In the genomic region with DNA sequence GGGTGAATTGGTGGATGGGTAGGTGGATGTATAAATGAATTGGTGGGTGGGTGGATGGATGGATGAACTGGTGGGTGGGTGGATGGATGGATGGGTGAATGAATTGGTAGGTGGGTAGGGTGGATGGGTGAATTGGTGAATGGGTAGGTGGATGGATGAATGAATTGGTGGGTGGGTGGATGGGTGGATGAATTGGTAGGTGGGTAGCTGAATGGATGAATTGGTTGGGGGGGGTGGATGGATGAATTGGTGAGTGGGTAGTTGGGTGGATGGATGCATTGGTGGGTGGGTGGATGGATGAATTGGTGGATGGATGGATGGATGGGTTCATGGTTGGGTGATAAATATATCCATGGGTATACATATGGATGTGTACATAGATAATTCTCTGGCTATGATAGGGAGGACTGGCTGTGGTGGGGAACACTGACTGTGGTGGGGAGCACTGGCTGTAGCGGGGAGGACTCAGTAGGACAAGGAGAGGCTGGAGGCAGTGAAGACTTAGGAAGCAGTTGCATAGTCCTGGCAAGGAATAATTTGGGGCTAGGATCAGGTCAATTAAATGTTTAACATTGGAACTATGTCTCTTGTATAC, we compare ENCODE assay signal across 23 cellular contexts. TPM values are rescaled to one million over a fixed set of nuclear protein-coding genes. Genes with fewer than 3 reads are reported as not detected.
DNase-seq lines count a peak whose midpoint lies in the region; ATAC-seq, FAIRE-seq and TF ChIP-seq lines count a peak whose summit lies in the region.
"Had no signal": no experiment of that assay in that cellular context is flagged by ENCODE, and none has a peak within 500 bp of the region (broad histone marks: within the 10 kb centered on the region; RNA-seq: fewer than 3 reads in every experiment).

No MANE protein-coding gene starts in this region.

- H3K4me2 ChIP-seq in IMR-90 (ENCODE audit: low read depth, low read length), result peak overlapping the region; percentile 64
- H3K4me2 ChIP-seq in K562 (ENCODE audit: insufficient read depth, low read length), result no peak overlapping the region
- H3K4me2 ChIP-seq in osteoblast (ENCODE audit: insufficient read depth, low read length), result peak overlapping the region; percentile 8
- H3K4me2 ChIP-seq in mesendoderm (ENCODE audit: low read length), result no peak overlapping the region

- no peak overlapping the region for H3K9ac ChIP-seq in IMR-90 (ENCODE audit: low read depth, low read length)
- H3K9ac ChIP-seq in K562 (ENCODE audit: insufficient read depth in 1 of 2, low read depth in 2 of 2, low read length in 2 of 2), result no peak overlapping the region
- H3K9ac ChIP-seq in mesendoderm (ENCODE audit: low read length), result no peak overlapping the region

- in situ Hi-C loops in IMR-90 (cut with MboI; ENCODE audit: low sequenced_read_pairs) (loop anchor here (25.0 kb wide), 1 partner anchor 117 kb away; a partner anchor contains a TSS), K562 (cut with MboI) (no loop called here)

- H4K20me1 ChIP-seq in IMR-90 (ENCODE audit: insufficient read depth, low read length) (no peaks in the 10 kb centered on the region), K562 (replicated peaks; ENCODE audit: control insufficient read depth, insufficient read depth, low read length) (no peaks in the 10 kb centered on the region; the same call in 1 of the 2 replicates), osteoblast (ENCODE audit: insufficient read depth, low read length) (peaks cover 4% of the 10 kb centered on the region)

- no peak overlapping the region for H2AFZ ChIP-seq in IMR-90 (replicated peaks; ENCODE audit: low read length, poor library complexity)
- no peak overlapping the region for H2AFZ ChIP-seq in K562 (ENCODE audit: low read depth, low read length)
- H2AFZ ChIP-seq in osteoblast (ENCODE audit: low read length), result no peak overlapping the region

- CTCF ChIA-PET in AG04450 (lab: Charles Lee) (interaction anchor here (0.6 kb wide), 1 partner anchor 182 kb away, joined by 3 read pairs; no protein-coding TSS in a partner anchor), IMR-90 (lab: Yijun Ruan, JAX) (interaction anchor here (0.6 kb wide), 1 partner anchor 40 kb away, joined by 8 read pairs; no protein-coding TSS in a partner anchor), K562 (lab: Yijun Ruan, JAX; ENCODE audit: low intra/inter-chr PET ratio) (no interaction called here)

- dilution Hi-C loops in IMR-90 (cut with HindIII; ENCODE audit: low sequenced_read_pairs, unreplicated experiment), result no loop called here

- H3K27ac ChIP-seq in AG04450 (ENCODE audit: low read depth, low read length) (peak overlapping the region; percentile 73), IMR-90 (ENCODE audit: insufficient read depth, low read length) (peak overlapping the region; percentile 98), K562 (ENCODE audit: extremely low read depth, low read depth, low read length) (no peak overlapping the region), osteoblast (ENCODE audit: low read depth, low read length) (peak overlapping the region; percentile 7), heart right ventricle (no peak overlapping the region), mesendoderm (ENCODE audit: low read depth, low read length) (no peak overlapping the region)
- H3K27ac ChIP-seq: upper lobe of left lung had no signal

- POLR2A ChIA-PET in AG04450 (lab: Yijun Ruan, JAX), result interaction anchor here (0.5 to 1.5 kb wide), 9 partner anchors 9 to 116 kb away, joined by 3 to 8 read pairs (median 3); a partner anchor contains a TSS
- POLR2A ChIA-PET in IMR-90 (lab: Charles Lee; ENCODE audit: unreplicated experiment), result no interaction called here
- POLR2A ChIA-PET in K562 (lab: Yijun Ruan, JAX), result interaction anchor here (0.5 to 1.8 kb wide), 2 partner anchors 8 to 18 kb away, joined by 3 to 5 read pairs; no protein-coding TSS in a partner anchor

- H4K5ac ChIP-seq in IMR-90 (ENCODE audit: low read depth, low read length) (peak overlapping the region; percentile 99), mesendoderm (ENCODE audit: low read length) (no peak overlapping the region)

- peak overlapping the region; percentile 81; the same call in 1 of the 3 replicates for H2BK15ac ChIP-seq in IMR-90 (ENCODE audit: low read depth, low read length)
- no peak overlapping the region for H2BK15ac ChIP-seq in mesendoderm (replicated peaks; ENCODE audit: low read depth)

- peak overlapping the region; percentile 89 for H2BK20ac ChIP-seq in IMR-90 (ENCODE audit: low read depth, low read length)

- H4K91ac ChIP-seq in IMR-90 (ENCODE audit: insufficient read depth, low read depth, low read length), result peak overlapping the region; percentile 87

- H4K8ac ChIP-seq in IMR-90 (ENCODE audit: low read depth in 2 of 2, low read length in 2 of 2) (peak overlapping the region; percentile 37 to 87; a peak in 3 of 4 replicates), mesendoderm (ENCODE audit: low read depth, low read length) (no peak overlapping the region)

- H3K4ac ChIP-seq in IMR-90 (ENCODE audit: low read depth, low read length), result peak overlapping the region; percentile 93
- H3K4ac ChIP-seq in mesendoderm (ENCODE audit: low read depth, low read length), result no peak overlapping the region

- ATAC-seq in IMR-90 (ENCODE audit: low read depth), result peak; percentile 80; the same call in 1 of the 2 replicates
- ATAC-seq in K562, result no peak
- no peak for ATAC-seq in heart right ventricle
- no peak for ATAC-seq in GM18520 (IDR thresholded peaks at IDR 0.05; ENCODE audit: unreplicated experiment)
- ATAC-seq: activated CD4-positive, alpha-beta T cell treated with anti-CD3 and anti-CD28 coated beads for 36 hours; effector memory CD8-positive, alpha-beta T cell; stimulated activated naive CD8-positive, alpha-beta T cell treated with anti-CD3 and anti-CD28 coated beads, Interleukin-15, amount 100 ng/mL, for 72 hours had no signal

- H3K4me1 ChIP-seq in IMR-90 (ENCODE audit: control insufficient read depth, insufficient read depth, low read length) (peaks cover 31% of the 10 kb centered on the region), K562 (replicated peaks in 1 of 2; ENCODE audit: control insufficient read depth in 2 of 2, insufficient read depth in 2 of 2, low read length in 2 of 2) (peaks cover 11 to 22% of the 10 kb centered on the region in 2 experiments), osteoblast (ENCODE audit: insufficient read depth, low read length) (peaks cover 28% of the 10 kb centered on the region), heart right ventricle (peaks cover 2 to 35% (median 18%) of the 10 kb centered on the region in 9 donors), mesendoderm (ENCODE audit: control insufficient read depth, low read depth, low read length) (peaks cover 3% of the 10 kb centered on the region)

- no peak for TF ChIP-seq CTCF in AG04450 (IDR thresholded peaks at IDR 0.05; ENCODE audit: low read depth, low read length)
- no peak for TF ChIP-seq CTCF in IMR-90 (conservative IDR thresholded peaks at IDR 0.05; ENCODE audit: low read depth, low read length)
- no peak for TF ChIP-seq CTCF in K562 (IDR thresholded peaks at IDR 0.05 in 2 of 3, conservative IDR thresholded peaks at IDR 0.05 in 1 of 3; ENCODE audit: insufficient read depth in 2 of 3, low read depth in 1 of 3, low read length in 3 of 3)
- TF ChIP-seq CTCF in osteoblast (IDR thresholded peaks at IDR 0.05; ENCODE audit: extremely low read depth, low read depth, low read length), result no peak
- no peak for TF ChIP-seq CTCF in heart right ventricle (IDR thresholded peaks at IDR 0.05)

- H3K23ac ChIP-seq in IMR-90 (ENCODE audit: low read depth, low read length) (peak overlapping the region; percentile 61), mesendoderm (ENCODE audit: low read length) (no peak overlapping the region)

- H3K14ac ChIP-seq in IMR-90 (replicated peaks; ENCODE audit: low read depth, low read length), result peak overlapping the region; percentile 39

- H3K56ac ChIP-seq in IMR-90 (ENCODE audit: extremely low read depth, insufficient read depth, low read length) (peak overlapping the region; percentile 33; the same call in 1 of the 2 replicates), mesendoderm (ENCODE audit: low read length) (no peak overlapping the region)

- H3K18ac ChIP-seq in IMR-90 (ENCODE audit: low read depth, low read length) (peak overlapping the region; percentile 98), mesendoderm (ENCODE audit: low read length) (no peak overlapping the region)

- peaks cover 19% of the 10 kb centered on the region for H3K9me1 ChIP-seq in IMR-90 (ENCODE audit: insufficient read depth, low read length)
- no peaks in the 10 kb centered on the region for H3K9me1 ChIP-seq in K562 (ENCODE audit: control insufficient read depth, insufficient read depth, low read length)

- H3K36me3 ChIP-seq in IMR-90 (ENCODE audit: control insufficient read depth, insufficient read depth, low read length) (peaks cover 15% of the 10 kb centered on the region), K562 (ENCODE audit: control insufficient read depth, insufficient read depth, low read length) (peaks cover 7% of the 10 kb centered on the region; the same call in 1 of the 3 replicates), osteoblast (ENCODE audit: insufficient read depth, low read length) (peaks cover 4% of the 10 kb centered on the region), heart right ventricle (peaks cover 0 to 7% (median 0%) of the 10 kb centered on the region in 9 donors), mesendoderm (ENCODE audit: control insufficient read depth, insufficient read depth, low read length) (no peaks in the 10 kb centered on the region)
- H3K36me3 ChIP-seq: upper lobe of left lung had no signal

- H2BK120ac ChIP-seq in IMR-90 (ENCODE audit: low read depth, low read length), result peak overlapping the region; percentile 89
- no peak overlapping the region for H2BK120ac ChIP-seq in mesendoderm (ENCODE audit: low read depth, low read length)

- no peak for TF ChIP-seq RAD21 in IMR-90 (IDR thresholded peaks at IDR 0.05; ENCODE audit: low read length)
- TF ChIP-seq RAD21 in K562 (CRISPR knock-in tag; conservative IDR thresholded peaks at IDR 0.05 in 1 of 2, IDR thresholded peaks at IDR 0.05 in 1 of 2), result no peak

- no peak overlapping the region for H3K4me3 ChIP-seq in AG04450 (ENCODE audit: low read depth, low read length)
- no peak overlapping the region for H3K4me3 ChIP-seq in IMR-90 (ENCODE audit: insufficient read depth, low read depth, low read length)
- no peak overlapping the region for H3K4me3 ChIP-seq in K562
- H3K4me3 ChIP-seq in osteoblast (ENCODE audit: insufficient read depth, low read length), result no peak overlapping the region
- H3K4me3 ChIP-seq in heart right ventricle, result no peak overlapping the region
- no peak overlapping the region for H3K4me3 ChIP-seq in mesendoderm (ENCODE audit: low read length)
- H3K4me3 ChIP-seq: body of pancreas, lung, upper lobe of left lung had no signal

- H2AK9ac ChIP-seq in IMR-90 (replicated peaks; ENCODE audit: low read depth, low read length, poor library complexity), result peak overlapping the region; percentile 8

- peak overlapping the region; percentile 45; the same call in 1 of the 2 replicates for H2AK5ac ChIP-seq in IMR-90 (ENCODE audit: low read depth, low read length)
- no peak overlapping the region for H2AK5ac ChIP-seq in mesendoderm (ENCODE audit: low read length)

- no peak for TF ChIP-seq EP300 in K562 (IDR thresholded peaks at IDR 0.05; ENCODE audit: low read length)

- peaks cover 31 to 81% of the 10 kb centered on the region in 2 experiments for H3K79me1 ChIP-seq in IMR-90 (ENCODE audit: low read depth in 1 of 2, low read length in 2 of 2)
- peaks cover 7% of the 10 kb centered on the region for H3K79me1 ChIP-seq in mesendoderm (ENCODE audit: low read length)

- no peak for TF ChIP-seq POLR2A in IMR-90 (IDR thresholded peaks at IDR 0.05; ENCODE audit: low read depth, low read length)
- TF ChIP-seq POLR2A in K562 (conservative IDR thresholded peaks at IDR 0.05), result no peak

- WGBS in IMR-90 (ENCODE audit: extremely low coverage in 2 of 2, insufficient read length in 1 of 2), 2 experiments, result 0% methylated on average over 1 of the region's 1 CpG; no CpG with 5 or more reads in 1 of the 2 experiments
- 0% methylated on average over 1 of the region's 1 CpG for WGBS in K562 (ENCODE audit: insufficient coverage, low coverage, missing lambda C conversion rate)
- WGBS in heart right ventricle, 2 donors, result 0 to 95% methylated on average over 1 of the region's 1 CpG
- no CpG with 5 or more reads among the region's 1 CpG for WGBS in mesendoderm (ENCODE audit: extremely low coverage, insufficient coverage, low lambda C conversion rate)

- intact Hi-C loops in IMR-90 (cut with micrococcal nuclease), result no loop called here
- intact Hi-C loops in K562 (cut with micrococcal nuclease), result no loop called here
- intact Hi-C loops in heart right ventricle (cut with DNase I), result loop anchor here in 1 of 10 donors (5.0 kb wide), 1 partner anchor 52 kb away; no protein-coding TSS in a partner anchor

- no TSS peak for BruUV-seq in IMR-90 (replicated peaks; lab: Mats Ljungman, UMichigan)
- no TSS peak for BruUV-seq in K562 (replicated peaks; lab: Mats Ljungman, UMichigan)

- DNase-seq in AG04450 (ENCODE audit: low read depth, low spot score) (no peak), IMR-90 (no peak), K562 (ENCODE audit: extremely low read depth in 1 of 4, low spot score in 3 of 4) (no peak), osteoblast (ENCODE audit: insufficient read length, low spot score, missing footprints) (no peak), heart right ventricle (no peak), mesendoderm (no peak)
- DNase-seq in activated T-cell treated with anti-CD3 and anti-CD28 coated beads, Interleukin-2, amount 50 U/mL, for 48 hours, result no peak
- DNase-seq: activated CD4-positive, alpha-beta T cell treated with anti-CD3 and anti-CD28 coated beads for 36 hours; activated naive CD8-positive, alpha-beta T cell treated with anti-CD3 and anti-CD28 coated beads, Interleukin-2, amount 10 ng/mL, durations not matched to agents 7 days and 5 days; body of pancreas; CD4-positive, alpha-beta T cell; effector memory CD8-positive, alpha-beta T cell; KBM-7; NCI-H2171; NCI-H524 treated with DMSO at 0.1 percent for 48 hours; nucleus accumbens; stimulated activated naive CD8-positive, alpha-beta T cell treated with anti-CD3 and anti-CD28 coated beads, Interleukin-15, amount 100 ng/mL, for 72 hours; upper lobe of left lung had no signal

- H3K27me3 ChIP-seq in AG04450 (ENCODE audit: control insufficient read depth, insufficient read depth, low read length), result no peaks in the 10 kb centered on the region
- no peaks in the 10 kb centered on the region for H3K27me3 ChIP-seq in IMR-90 (ENCODE audit: control insufficient read depth, insufficient read depth, low read length)
- no peaks in the 10 kb centered on the region for H3K27me3 ChIP-seq in K562 (ENCODE audit: control insufficient read depth in 2 of 2, insufficient read depth in 2 of 2, low read length in 2 of 2)
- no peaks in the 10 kb centered on the region for H3K27me3 ChIP-seq in osteoblast (ENCODE audit: insufficient read depth, low read length)
- no peaks in the 10 kb centered on the region for H3K27me3 ChIP-seq in heart right ventricle
- no peaks in the 10 kb centered on the region for H3K27me3 ChIP-seq in mesendoderm (ENCODE audit: insufficient read depth, low read length, poor library complexity)
- H3K27me3 ChIP-seq: body of pancreas, upper lobe of left lung had no signal

- H3K79me2 ChIP-seq in K562 (ENCODE audit: control insufficient read depth, insufficient read depth, low read length) (peaks cover 48% of the 10 kb centered on the region), osteoblast (ENCODE audit: insufficient read depth, low read length) (peaks cover 64% of the 10 kb centered on the region), mesendoderm (ENCODE audit: control insufficient read depth, insufficient read depth, low read length) (peaks cover 6% of the 10 kb centered on the region)

- H3K9me3 ChIP-seq in AG04450 (ENCODE audit: control insufficient read depth, insufficient read depth, low read length) (no peaks in the 10 kb centered on the region), IMR-90 (ENCODE audit: control insufficient read depth, insufficient read depth, low read length) (no peaks in the 10 kb centered on the region), K562 (replicated peaks; ENCODE audit: control insufficient read depth, insufficient read depth, low read depth, low read length) (no peaks in the 10 kb centered on the region), osteoblast (ENCODE audit: low read depth, low read length) (no peaks in the 10 kb centered on the region), heart right ventricle (no peaks in the 10 kb centered on the region)
- H3K9me3 ChIP-seq: body of pancreas, upper lobe of left lung had no signal

- no peak for FAIRE-seq in K562 (lab: Jason Lieb, UNC)
- FAIRE-seq: colon, G401.6, H1 had no signal

- H2BK5ac ChIP-seq in IMR-90 (ENCODE audit: low read depth, low read length, poor library complexity, severe bottlenecking) (peak overlapping the region; percentile 96), mesendoderm (ENCODE audit: low read length) (no peak overlapping the region)

RNA-seq across cellular contexts. Expression of a gene that starts 54.4 kb away (rescaled TPM):
- polyA plus RNA-seq in AG04450 (2011; rRNA removed) (69.7 and 102 TPM in 2 replicates), IMR-90 (2012; rRNA removed) (61.8 and 66.0 TPM in 2 replicates), K562 (2011; rRNA removed) (9.9 and 13.8 TPM in 2 replicates), K562 (2014; fragmentation: Illumina TruSeq; extraction: Trizol) (27.2 and 27.9 TPM in 2 replicates), K562 (2014; fragmentation: Nextera tagmentation; extraction: Ambion mirVana) (1 to 10 TPM; 3.9 to 4.4 TPM), K562 (2014; rRNA removed) (14.2 and 15.6 TPM in 2 replicates), heart right ventricle (10 to 100 TPM in 1 of 2 donors, 1 to 10 TPM in 1; 6.1 to 14.9 TPM)
- polyA minus RNA-seq in AG04450 (2011; rRNA and poly(A)+ RNA removed), result 290 and 395 TPM in 2 replicates
- total RNA-seq in IMR-90 (2012; rRNA removed) (34.4 and 39.4 TPM in 2 replicates), K562 (2014; rRNA removed) (12.5 and 15.7 TPM in 2 replicates), K562 (2014; rRNA removed; fragmentation: Illumina TruSeq; extraction: Trizol) (9.5 and 10.0 TPM in 2 replicates), K562 (2015; rRNA removed; fragmentation: Illumina TruSeq; extraction: Trizol) (7.4 and 8.8 TPM in 2 replicates), K562 (2021) (39.9 and 41.6 TPM in 2 replicates), osteoblast (33.7 and 37.7 TPM in 2 replicates), heart right ventricle (10 to 100 TPM; 15.1 to 32.8 (median 22.0) TPM)
- polyA plus RNA-seq in IMR-90 (2012; cell fraction: cytosol; rRNA removed), result 42.5 and 75.2 TPM in 2 replicates
- polyA plus RNA-seq in IMR-90 (2012; cell fraction: nucleus; rRNA removed; ENCODE audit: low replicate concordance), result 126 and 203 TPM in 2 replicates
- 141 and 264 TPM in 2 replicates for total RNA-seq in K562 (2011; cell fraction: chromatin; rRNA removed; ENCODE audit: low replicate concordance)
- 136 and 143 TPM in 2 replicates for total RNA-seq in K562 (2011; cell fraction: nucleolus; rRNA removed)
- total RNA-seq in K562 (2011; cell fraction: nucleoplasm; rRNA removed), result 122 and 132 TPM in 2 replicates
- polyA plus RNA-seq in K562 (2011; cell fraction: cytosol; rRNA removed), result 13.3 and 15.4 TPM in 2 replicates
- 35.3 and 52.6 TPM in 2 replicates for polyA plus RNA-seq in K562 (2011; cell fraction: nucleus; rRNA removed)
- polyA plus RNA-seq in K562 (2012), result 32.3 and 37.8 TPM in 2 replicates
- polyA minus RNA-seq in K562 (2011; rRNA and poly(A)+ RNA removed), result 35.0 and 39.8 TPM in 2 replicates
- polyA minus RNA-seq in K562 (2011; cell fraction: cytosol; rRNA and poly(A)+ RNA removed), result 36.8 and 44.5 TPM in 2 replicates
- 28.7 and 39.2 TPM in 2 replicates for polyA minus RNA-seq in K562 (2011; cell fraction: nucleus; rRNA and poly(A)+ RNA removed)
- polyA plus RNA-seq in mesendoderm (2013, experiment 1 of 2), result 22.5 TPM
- 22.3 TPM for polyA plus RNA-seq in mesendoderm (2013, experiment 2 of 2)

Comparison
In these comparisons a context has a peak if more than half of its experiments do, and no peak if none do; other contexts are left out.
1. H3K27ac ChIP-seq: peak in AG04450 (single experiment), IMR-90 (single experiment) and osteoblast (single experiment); none in K562 (single experiment), heart right ventricle (0 of 10) and mesendoderm (single experiment).
2. H3K4me2 ChIP-seq: peak in IMR-90 (single experiment) and osteoblast (single experiment); none in K562 (single experiment) and mesendoderm (single experiment).